1 cellular context compared by ENCODE assay signal in genomic region chr7:136071106-136071505, GRCh38.
TF ChIP-seq lines count a peak whose summit lies in the region.

No MANE protein-coding gene starts in this region.

TF ChIP-seq in H1, 55 proteins besides CTCF, POLR2A, EP300 and RAD21 (continued from another document):
- TF ChIP-seq RNF2 (IDR thresholded peaks at IDR 0.05; ENCODE audit: borderline replicate concordance, low read depth, low read length, missing control alignments, poor library complexity, severe bottlenecking) (no peak), POU5F1 (IDR thresholded peaks at IDR 0.05; ENCODE audit: low read depth, low read length) (no peak), BCL11A (IDR thresholded peaks at IDR 0.05; ENCODE audit: low read depth in 2 of 2, low read length in 2 of 2) (no peak), SIRT6 (IDR thresholded peaks at IDR 0.05; ENCODE audit: low read length) (no peak), HDAC6 (IDR thresholded peaks at IDR 0.05; ENCODE audit: low read depth, low read length) (no peak), JUN (IDR thresholded peaks at IDR 0.05; ENCODE audit: low read depth, low read length) (no peak), ZNF274 (IDR thresholded peaks at IDR 0.05; ENCODE audit: borderline replicate concordance, extremely low read depth, low read length) (no peak), RFX5 (IDR thresholded peaks at IDR 0.05; ENCODE audit: borderline replicate concordance, low read depth, low read length) (no peak), PHF8 (conservative IDR thresholded peaks at IDR 0.05; ENCODE audit: low read depth, low read length) (no peak), CBX5 (IDR thresholded peaks at IDR 0.05; ENCODE audit: low read depth, low read length) (no peak), SIX5 (IDR thresholded peaks at IDR 0.05; ENCODE audit: low read depth, low read length) (no peak), CHD1 (IDR thresholded peaks at IDR 0.05; ENCODE audit: low read depth, low read length) (no peak), TCF12 (IDR thresholded peaks at IDR 0.05; ENCODE audit: low read depth, low read length) (no peak)
